In the genomic region with DNA sequence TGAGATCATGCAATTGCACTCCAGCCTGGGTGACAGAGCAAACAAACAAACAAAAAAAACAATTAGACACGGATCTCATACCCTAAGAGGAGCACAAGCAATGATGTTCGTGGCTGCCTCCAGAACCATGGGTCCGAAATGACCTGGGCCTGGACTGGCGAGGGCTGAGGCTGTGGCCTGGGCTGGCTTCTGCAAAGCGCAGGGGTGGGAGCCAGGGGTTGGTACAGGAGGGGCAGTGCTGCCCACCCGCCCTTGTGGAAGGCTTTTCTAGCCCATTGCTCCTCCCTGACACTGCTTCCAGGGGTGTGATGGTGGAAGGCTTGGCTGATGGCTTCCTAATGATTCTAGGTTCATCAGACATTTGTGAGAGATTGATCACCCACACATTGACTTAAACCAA, we compare ENCODE assay signal across 33 cellular contexts.
"Had no signal": no experiment of that assay in that cellular context is flagged by ENCODE, and none has a peak within 500 bp of the region (broad histone marks: within the 10 kb centered on the region; RNA-seq: fewer than 3 reads in every experiment).

No MANE protein-coding gene starts in this region.

- H3K4me3 Mint-ChIP-seq: activated CD4-positive, alpha-beta T cell treated with anti-CD3 and anti-CD28 coated beads, Interleukin-2, amount 10 ng/mL, durations not matched to agents 24 days and 14 days; activated CD8-positive, alpha-beta T cell treated with anti-CD3 and anti-CD28 coated beads for 36 hours; activated naive CD8-positive, alpha-beta T cell treated with anti-CD3 and anti-CD28 coated beads for 36 hours; activated T-cell treated with anti-CD3 and anti-CD28 coated beads, Interleukin-2, amount 50 U/mL, for 72 hours; activated T-helper 17 cell treated with anti-CD3 and anti-CD28 coated beads, Interleukin-2, amount 50 U/mL, for 72 hours had no signal

- H3K9me3 Mint-ChIP-seq: activated CD4-positive, alpha-beta T cell treated with anti-CD3 and anti-CD28 coated beads, Interleukin-2, amount 10 ng/mL, durations not matched to agents 24 days and 14 days; activated CD8-positive, alpha-beta T cell treated with anti-CD3 and anti-CD28 coated beads for 36 hours; activated naive CD8-positive, alpha-beta T cell treated with anti-CD3 and anti-CD28 coated beads for 36 hours; activated T-cell treated with anti-CD3 and anti-CD28 coated beads, Interleukin-2, amount 50 U/mL, for 72 hours; activated T-helper 17 cell treated with anti-CD3 and anti-CD28 coated beads, Interleukin-2, amount 50 U/mL, for 72 hours had no signal

- H3K9ac ChIP-seq: KMS-11 had no signal

- H3K27ac ChIP-seq: brain microvascular endothelial cell, KMS-11, RWPE1, SJCRH30, SK-N-MC had no signal

- H3K4me2 ChIP-seq: KMS-11 had no signal

- H3K36me3 ChIP-seq: brain microvascular endothelial cell, SJCRH30 had no signal

- H3K4me1 Mint-ChIP-seq: activated naive CD8-positive, alpha-beta T cell treated with anti-CD3 and anti-CD28 coated beads for 36 hours; activated T-helper 17 cell treated with anti-CD3 and anti-CD28 coated beads, Interleukin-2, amount 50 U/mL, for 72 hours had no signal

- DNase-seq: activated CD4-positive, alpha-beta T cell treated with anti-CD3 and anti-CD28 coated beads, Interleukin-2, amount 10 ng/mL, durations not matched to agents 24 days and 14 days; activated CD4-positive, alpha-beta T cell treated with anti-CD3 and anti-CD28 coated beads, Interleukin-2, amount 50 U/mL, for 4 hours; activated CD8-positive, alpha-beta T cell treated with anti-CD3 and anti-CD28 coated beads for 36 hours; activated effector memory CD4-positive, alpha-beta T cell treated with anti-CD3 and anti-CD28 coated beads, Interleukin-2, amount 50 U/mL, for 16 hours; activated naive CD4-positive, alpha-beta T cell; activated naive CD4-positive, alpha-beta T cell treated with anti-CD3 and anti-CD28 coated beads, Interleukin-2, amount 50 U/mL, for 16 hours; activated naive CD8-positive, alpha-beta T cell treated with anti-CD3 and anti-CD28 coated beads for 36 hours; activated T-cell treated with anti-CD3 and anti-CD28 coated beads, Interleukin-2, amount 50 U/mL, for 1 hour; activated T-cell treated with anti-CD3 and anti-CD28 coated beads, Interleukin-2, amount 50 U/mL, for 72 hours; amniotic stem cell; aorta; brain microvascular endothelial cell; MM.1S; MV-4-11; NCI-H1092; NCI-H146; NCI-H187; NCI-H2029 treated with DMSO at 0.1 percent for 48 hours; NCI-H2107; NCI-H2171; NCI-H510A; NCI-H526; NCI-H748 treated with DMSO at 0.1 percent for 48 hours; NK-92 treated with Interleukin-12 subunit alpha and Interleukin-12 subunit beta, amount 100 ng/mL, for 24 hours; PC-3; SHP77; SJCRH30; T1000 had no signal

- H3K27ac Mint-ChIP-seq: activated CD4-positive, alpha-beta T cell treated with anti-CD3 and anti-CD28 coated beads, Interleukin-2, amount 10 ng/mL, durations not matched to agents 24 days and 14 days; activated CD8-positive, alpha-beta T cell treated with anti-CD3 and anti-CD28 coated beads for 36 hours; activated naive CD8-positive, alpha-beta T cell treated with anti-CD3 and anti-CD28 coated beads for 36 hours; activated T-cell treated with anti-CD3 and anti-CD28 coated beads, Interleukin-2, amount 50 U/mL, for 72 hours; activated T-helper 17 cell treated with anti-CD3 and anti-CD28 coated beads, Interleukin-2, amount 50 U/mL, for 72 hours had no signal

- FAIRE-seq: RCC 7860 had no signal

- H3K4me1 ChIP-seq: SJCRH30 had no signal

- H3K4me3 ChIP-seq: SJCRH30, SK-N-MC had no signal

- ATAC-seq: activated CD8-positive, alpha-beta T cell treated with anti-CD3 and anti-CD28 coated beads for 36 hours; activated T-cell treated with anti-CD3 and anti-CD28 coated beads, Interleukin-2, amount 50 U/mL, for 72 hours; activated T-helper 17 cell treated with anti-CD3 and anti-CD28 coated beads, Interleukin-2, amount 50 U/mL, for 72 hours; PC-3 had no signal

- H3K27me3 ChIP-seq: brain microvascular endothelial cell, SJCRH30 had no signal

- H3K9me3 ChIP-seq: SJCRH30 had no signal

- H3K36me3 Mint-ChIP-seq: activated naive CD8-positive, alpha-beta T cell treated with anti-CD3 and anti-CD28 coated beads for 36 hours had no signal

- H3K27me3 Mint-ChIP-seq: activated CD4-positive, alpha-beta T cell treated with anti-CD3 and anti-CD28 coated beads, Interleukin-2, amount 10 ng/mL, durations not matched to agents 24 days and 14 days; activated naive CD8-positive, alpha-beta T cell treated with anti-CD3 and anti-CD28 coated beads for 36 hours; activated T-helper 17 cell treated with anti-CD3 and anti-CD28 coated beads, Interleukin-2, amount 50 U/mL, for 72 hours had no signal
